In genomic region chr20:44736170-44737021, GRCh38 we compare ENCODE assay signal across 8 cellular contexts. TPM values are rescaled to one million over a fixed set of nuclear protein-coding genes. Genes with fewer than 3 reads are reported as not detected.
DNase-seq lines count a peak whose midpoint lies in the region; ATAC-seq and TF ChIP-seq lines count a peak whose summit lies in the region.

No MANE protein-coding gene starts in this region.

- no peak for TF ChIP-seq CTCF in glutamatergic neuron (IDR thresholded peaks at IDR 0.05; ENCODE audit: partially characterized antibody, unreplicated experiment)

- peak overlapping the region; percentile 74 for H3K4me3 Mint-ChIP-seq in activated T-helper 17 cell treated with anti-CD3 and anti-CD28 coated beads, Interleukin-2, amount 50 U/mL, for 72 hours
- H3K4me3 Mint-ChIP-seq in glutamatergic neuron (ENCODE audit: unreplicated experiment): peak overlapping the region; percentile 75

- DNase-seq in GF-D8 (lab: John Stamatoyannopoulos, UW): peak; percentile 74
- DNase-seq in NCI-H446 treated with DMSO at 0.1 percent for 48 hours (lab: John Stamatoyannopoulos, UW): peak; percentile 12
- peak; percentile 49 for DNase-seq in glutamatergic neuron
- peak; percentile 93 for DNase-seq in pons (ENCODE audit: low spot score)

- H3K27ac Mint-ChIP-seq in activated T-helper 17 cell treated with anti-CD3 and anti-CD28 coated beads, Interleukin-2, amount 50 U/mL, for 72 hours: peak overlapping the region; percentile 52
- H3K27ac Mint-ChIP-seq in glutamatergic neuron (ENCODE audit: unreplicated experiment): peak overlapping the region; percentile 80

- H3K27ac ChIP-seq in ACC112 (ENCODE audit: low read depth, low read length): peak overlapping the region; percentile 48; the same call in 1 of the 2 replicates

- peak; percentile 74 for ATAC-seq in activated T-helper 17 cell treated with anti-CD3 and anti-CD28 coated beads, Interleukin-2, amount 50 U/mL, for 72 hours (replicated peaks)
- no peak for ATAC-seq in GM18858 (IDR thresholded peaks at IDR 0.05; ENCODE audit: unreplicated experiment)
- no peak for ATAC-seq in HG02870 (IDR thresholded peaks at IDR 0.05; ENCODE audit: unreplicated experiment)

- no peaks in the 10 kb centered on the region for H3K79me2 ChIP-seq in ACC112 (ENCODE audit: control insufficient read depth, insufficient read depth, low read length, unreplicated experiment)

- H3K4me1 ChIP-seq in ACC112 (ENCODE audit: control insufficient read depth, insufficient read depth, low read length, unreplicated experiment): peaks cover 32% of the 10 kb centered on the region

- no peaks in the 10 kb centered on the region for H3K27me3 Mint-ChIP-seq in activated T-helper 17 cell treated with anti-CD3 and anti-CD28 coated beads, Interleukin-2, amount 50 U/mL, for 72 hours
- peaks cover 11% of the 10 kb centered on the region for H3K27me3 Mint-ChIP-seq in glutamatergic neuron (ENCODE audit: unreplicated experiment)

- no peaks in the 10 kb centered on the region for H3K27me3 ChIP-seq in ACC112 (ENCODE audit: insufficient read depth, low read length)

- H3K36me3 ChIP-seq in ACC112 (ENCODE audit: insufficient read depth, low read length): no peaks in the 10 kb centered on the region

- H2AFZ ChIP-seq in ACC112 (ENCODE audit: low read length, unreplicated experiment): peak overlapping the region; percentile 17

- H3K9me3 Mint-ChIP-seq in activated T-helper 17 cell treated with anti-CD3 and anti-CD28 coated beads, Interleukin-2, amount 50 U/mL, for 72 hours: peaks cover 9% of the 10 kb centered on the region
- H3K9me3 Mint-ChIP-seq in glutamatergic neuron (ENCODE audit: unreplicated experiment): peaks cover 7% of the 10 kb centered on the region

- peaks cover 19% of the 10 kb centered on the region for H3K4me1 Mint-ChIP-seq in activated T-helper 17 cell treated with anti-CD3 and anti-CD28 coated beads, Interleukin-2, amount 50 U/mL, for 72 hours
- peaks cover 31% of the 10 kb centered on the region for H3K4me1 Mint-ChIP-seq in glutamatergic neuron (ENCODE audit: low read depth, unreplicated experiment)

- H3K36me3 Mint-ChIP-seq in activated T-helper 17 cell treated with anti-CD3 and anti-CD28 coated beads, Interleukin-2, amount 50 U/mL, for 72 hours (ENCODE audit: low read depth): no peaks in the 10 kb centered on the region
- H3K36me3 Mint-ChIP-seq in glutamatergic neuron (ENCODE audit: unreplicated experiment): no peaks in the 10 kb centered on the region

- H3K4me3 ChIP-seq in ACC112 (ENCODE audit: low read depth, low read length): peak overlapping the region; percentile 17; the same call in 1 of the 2 replicates

RNA-seq across cellular contexts. Expression of gene KCNK15, which starts 9.3 kb away (rescaled TPM):
- total RNA-seq in activated T-helper 17 cell treated with anti-CD3 and anti-CD28 coated beads, Interleukin-2, amount 50 U/mL, for 72 hours: under 1 TPM; 0.09 to 0.11 TPM
- total RNA-seq in glutamatergic neuron (ENCODE audit: unreplicated experiment): 0.22 TPM

RNA-seq across cellular contexts. Expression of gene CCN5, which starts 21.2 kb away (rescaled TPM):
- not detected for total RNA-seq in activated T-helper 17 cell treated with anti-CD3 and anti-CD28 coated beads, Interleukin-2, amount 50 U/mL, for 72 hours
- total RNA-seq in glutamatergic neuron (ENCODE audit: unreplicated experiment): not detected

Comparison
In these comparisons a context has a peak if more than half of its experiments do, and no peak if none do; other contexts are left out.
1. DNase-seq: peak in every context shown above with its lines; median percentile 93 in pons; 74 in GF-D8; 49 in glutamatergic neuron; 12 in NCI-H446 treated with DMSO at 0.1 percent for 48 hours.